ENCODE assay signal across 8 cellular contexts in genomic region chr7:24573008-24573553, GRCh38. TPM values are rescaled to one million over a fixed set of nuclear protein-coding genes. Genes with fewer than 3 reads are reported as not detected.
DNase-seq lines count a peak whose midpoint lies in the region; ATAC-seq and TF ChIP-seq lines count a peak whose summit lies in the region.

TSS of gene PALS2 (plus strand) at chr7:24573452. CDS start at chr7:24623668, 50,216 bp downstream.

- TF ChIP-seq CTCF in Caco-2 (IDR thresholded peaks at IDR 0.05; ENCODE audit: insufficient read depth in 1 of 2, low read depth in 1 of 2, low read length in 1 of 2, severe bottlenecking in 1 of 2, unreplicated experiment in 1 of 2) (no peak), GM20000 (IDR thresholded peaks at IDR 0.05; ENCODE audit: extremely low read depth, missing control alignments) (no peak), Panc1 (IDR thresholded peaks at IDR 0.05) (no peak), fibroblast of lung (conservative IDR thresholded peaks at IDR 0.05 in 1 of 2, IDR thresholded peaks at IDR 0.05 in 1 of 2; ENCODE audit: low read depth in 1 of 2, low read length in 2 of 2) (no peak)

- H2AFZ ChIP-seq in fibroblast of lung (ENCODE audit: low read length): peak within 1 kb of the TSS; percentile 79

- H3K9me3 Mint-ChIP-seq in Caco-2 (ENCODE audit: unreplicated experiment): no peaks in the 10 kb centered on the region
- no peaks in the 10 kb centered on the region for H3K9me3 Mint-ChIP-seq in activated T-helper 1 cell treated with anti-CD3 and anti-CD28 coated beads, Interleukin-12 subunit alpha, Interleukin-12 subunit beta, Interleukin-2, Interleukin-4 antibody, amounts not matched to agents 30 ng/mL and 10 ng/mL and 1 ng/mL, durations not matched to agents 14 hours and 24 hours and 36 hours
- H3K9me3 Mint-ChIP-seq in naive thymus-derived CD8-positive, alpha-beta T cell: no peaks in the 10 kb centered on the region

- no TSS peak for BruUV-seq in Caco-2 (replicated peaks; lab: Mats Ljungman, UMichigan)
- no TSS peak for BruUV-seq in Panc1 (replicated peaks; lab: Mats Ljungman, UMichigan)

- peak within 1 kb of the TSS; percentile 58 for H3K9ac ChIP-seq in fibroblast of lung (ENCODE audit: insufficient read depth, low read length)

- H3K4me3 ChIP-seq in Caco-2 (ENCODE audit: low read depth, low read length) (peak within 1 kb of the TSS; percentile 81), Panc1 (ENCODE audit: low read depth in 2 of 2, low read length in 2 of 2) (peak within 1 kb of the TSS; percentile 65 to 90), fibroblast of lung (replicated peaks in 1 of 4; ENCODE audit: control extremely low read depth in 1 of 4, insufficient read depth in 1 of 4, low read depth in 3 of 4, low read length in 4 of 4) (peak within 1 kb of the TSS; percentile 64 to 93 (median 87))

- peak within 1 kb of the TSS; percentile 98 for H3K4me3 Mint-ChIP-seq in Caco-2 (ENCODE audit: unreplicated experiment)
- peak within 1 kb of the TSS; percentile 94 for H3K4me3 Mint-ChIP-seq in activated T-helper 1 cell treated with anti-CD3 and anti-CD28 coated beads, Interleukin-12 subunit alpha, Interleukin-12 subunit beta, Interleukin-2, Interleukin-4 antibody, amounts not matched to agents 30 ng/mL and 10 ng/mL and 1 ng/mL, durations not matched to agents 14 hours and 24 hours and 36 hours
- H3K4me3 Mint-ChIP-seq in naive thymus-derived CD8-positive, alpha-beta T cell: peak within 1 kb of the TSS; percentile 88 to 98 (median 94)

- H3K27me3 ChIP-seq in Caco-2 (replicated peaks; ENCODE audit: control insufficient read depth, insufficient read depth, low read length) (no peaks in the 10 kb centered on the region), Panc1 (ENCODE audit: control insufficient read depth, insufficient read depth, low read length) (peaks cover 28% of the 10 kb centered on the region), fibroblast of lung (ENCODE audit: control insufficient read depth, insufficient read depth, low read length) (peaks cover 6% of the 10 kb centered on the region)

- peaks cover 22% of the 10 kb centered on the region for H3K79me2 ChIP-seq in fibroblast of lung (ENCODE audit: control insufficient read depth, insufficient read depth, low read length)

- in situ Hi-C loops in Panc1 (cut with HindIII; ENCODE audit: low pct_unique_long_range_greater_than_20kb, low sequenced_read_pairs): no loop called here

- H3K4me2 ChIP-seq in fibroblast of lung (ENCODE audit: extremely low read depth, insufficient read depth, low read length): peak within 1 kb of the TSS; percentile 83

- H3K9me3 ChIP-seq in Caco-2: no peaks in the 10 kb centered on the region
- no peaks in the 10 kb centered on the region for H3K9me3 ChIP-seq in Panc1 (ENCODE audit: control insufficient read depth, insufficient read depth, low read depth, low read length)
- no peaks in the 10 kb centered on the region for H3K9me3 ChIP-seq in fibroblast of lung (ENCODE audit: control insufficient read depth, insufficient read depth, low read depth, low read length)

- peak within 1 kb of the TSS; percentile 69 for H3K27ac Mint-ChIP-seq in Caco-2 (ENCODE audit: unreplicated experiment)
- peak within 1 kb of the TSS; percentile 84 for H3K27ac Mint-ChIP-seq in activated T-helper 1 cell treated with anti-CD3 and anti-CD28 coated beads, Interleukin-12 subunit alpha, Interleukin-12 subunit beta, Interleukin-2, Interleukin-4 antibody, amounts not matched to agents 30 ng/mL and 10 ng/mL and 1 ng/mL, durations not matched to agents 14 hours and 24 hours and 36 hours
- peak within 1 kb of the TSS; percentile 86 to 96 (median 94) for H3K27ac Mint-ChIP-seq in naive thymus-derived CD8-positive, alpha-beta T cell

- peaks cover 6% of the 10 kb centered on the region for H3K36me3 Mint-ChIP-seq in Caco-2 (ENCODE audit: insufficient read depth, unreplicated experiment)
- peaks cover 5% of the 10 kb centered on the region for H3K36me3 Mint-ChIP-seq in activated T-helper 1 cell treated with anti-CD3 and anti-CD28 coated beads, Interleukin-12 subunit alpha, Interleukin-12 subunit beta, Interleukin-2, Interleukin-4 antibody, amounts not matched to agents 30 ng/mL and 10 ng/mL and 1 ng/mL, durations not matched to agents 14 hours and 24 hours and 36 hours (ENCODE audit: low read depth)
- H3K36me3 Mint-ChIP-seq in naive thymus-derived CD8-positive, alpha-beta T cell: no peaks in the 10 kb centered on the region

- CTCF ChIA-PET in Caco-2 (lab: Charles Lee): interaction anchor here (0.6 kb wide), 1 partner anchor 192 kb away, joined by 3 read pairs; no protein-coding TSS in a partner anchor
- CTCF ChIA-PET in Panc1 (lab: Charles Lee): no interaction called here

- DNase-seq in Caco-2 (peak; percentile 75 to 81), GM20000 (ENCODE audit: low spot score) (peak; percentile 94), HT-29 (ENCODE audit: low spot score) (peak; percentile 60), Panc1 (ENCODE audit: low read depth, low spot score) (no peak), fibroblast of lung (ENCODE audit: low read depth in 2 of 2) (peak; percentile 67 to 75)
- DNase-seq in activated T-helper 1 cell treated with anti-CD3 and anti-CD28 coated beads, Interleukin-12 subunit alpha, Interleukin-12 subunit beta, Interleukin-2, Interleukin-4 antibody, amounts not matched to agents 30 ng/mL and 10 ng/mL and 1 ng/mL, durations not matched to agents 14 hours and 24 hours and 36 hours (ENCODE audit: low spot score): peak; percentile 77
- DNase-seq in naive thymus-derived CD8-positive, alpha-beta T cell: peak; percentile 79 to 92 (median 86)
- DNase-seq in stimulated activated naive CD4-positive, alpha-beta T cell treated with Interleukin-2 at 50 U/mL for 16 hours (lab: John Stamatoyannopoulos, UW): peak; percentile 70

- intact Hi-C loops in Caco-2 (cut with micrococcal nuclease; ENCODE audit: unreplicated experiment): loop anchor here (5.0 kb wide), 1 partner anchor 171 kb away; no protein-coding TSS in a partner anchor
- intact Hi-C loops in Panc1 (cut with micrococcal nuclease; ENCODE audit: unreplicated experiment): loop anchor here (10.0 kb wide), 1 partner anchor 168 kb away; no protein-coding TSS in a partner anchor
- intact Hi-C loops in activated T-helper 1 cell treated with anti-CD3 and anti-CD28 coated beads, Interleukin-12 subunit alpha, Interleukin-12 subunit beta, Interleukin-2, Interleukin-4 antibody, amounts not matched to agents 30 ng/mL and 10 ng/mL and 1 ng/mL, durations not matched to agents 14 hours and 24 hours and 36 hours (cut with micrococcal nuclease): loop anchor here (1.0 to 10.0 kb wide), 6 partner anchors 248 to 1218 kb away; partner anchors contain the start of genes CYCS and OSBPL3

- POLR2A ChIA-PET in Caco-2 (lab: Charles Lee): no interaction called here
- POLR2A ChIA-PET in Panc1 (lab: Charles Lee): no interaction called here
- POLR2A ChIA-PET in naive thymus-derived CD8-positive, alpha-beta T cell (lab: Charles Lee): interaction anchor here (0.6 to 1.8 kb wide), 8 partner anchors 10 to 1029 kb away, joined by 3 to 10 read pairs (median 3); partner anchors contain the start of gene CYCS

- H3K4me1 ChIP-seq in Caco-2 (peaks cover 31% of the 10 kb centered on the region), Panc1 (ENCODE audit: control insufficient read depth, insufficient read depth, low read length) (peaks cover 16% of the 10 kb centered on the region), fibroblast of lung (ENCODE audit: control insufficient read depth, extremely low read depth, insufficient read depth, low read length) (no peaks in the 10 kb centered on the region)

- ATAC-seq in Panc1: peak; percentile 82
- ATAC-seq in naive thymus-derived CD8-positive, alpha-beta T cell: peak; percentile 78

- H4K20me1 ChIP-seq in fibroblast of lung (ENCODE audit: control insufficient read depth, extremely low read depth, insufficient read depth, low read length): no peaks in the 10 kb centered on the region

- peaks cover 37% of the 10 kb centered on the region for H3K4me1 Mint-ChIP-seq in Caco-2 (ENCODE audit: low read depth, unreplicated experiment)
- H3K4me1 Mint-ChIP-seq in activated T-helper 1 cell treated with anti-CD3 and anti-CD28 coated beads, Interleukin-12 subunit alpha, Interleukin-12 subunit beta, Interleukin-2, Interleukin-4 antibody, amounts not matched to agents 30 ng/mL and 10 ng/mL and 1 ng/mL, durations not matched to agents 14 hours and 24 hours and 36 hours (ENCODE audit: low read depth): peaks cover 29% of the 10 kb centered on the region
- H3K4me1 Mint-ChIP-seq in naive thymus-derived CD8-positive, alpha-beta T cell: peaks cover 20 to 45% (median 41%) of the 10 kb centered on the region in 4 donors

- H3K27me3 Mint-ChIP-seq in Caco-2 (ENCODE audit: insufficient read depth, unreplicated experiment): peaks cover 11% of the 10 kb centered on the region
- H3K27me3 Mint-ChIP-seq in activated T-helper 1 cell treated with anti-CD3 and anti-CD28 coated beads, Interleukin-12 subunit alpha, Interleukin-12 subunit beta, Interleukin-2, Interleukin-4 antibody, amounts not matched to agents 30 ng/mL and 10 ng/mL and 1 ng/mL, durations not matched to agents 14 hours and 24 hours and 36 hours (ENCODE audit: insufficient read depth): peaks cover 41% of the 10 kb centered on the region
- H3K27me3 Mint-ChIP-seq in naive thymus-derived CD8-positive, alpha-beta T cell: peaks cover 0 to 9% (median 2%) of the 10 kb centered on the region in 5 donors

- H3K36me3 ChIP-seq in Caco-2 (ENCODE audit: control insufficient read depth, insufficient read depth, low read length) (no peaks in the 10 kb centered on the region), Panc1 (ENCODE audit: control insufficient read depth, insufficient read depth, low read length) (no peaks in the 10 kb centered on the region; the same call in 1 of the 2 replicates), fibroblast of lung (ENCODE audit: control insufficient read depth, insufficient read depth, low read length) (no peaks in the 10 kb centered on the region)

- H3K27ac ChIP-seq in Panc1 (ENCODE audit: low read length): peak within 1 kb of the TSS; percentile 83
- peak within 1 kb of the TSS; percentile 30 for H3K27ac ChIP-seq in fibroblast of lung (ENCODE audit: insufficient read depth, low read length)

RNA-seq across cellular contexts. Expression of gene PALS2, which starts in this region (rescaled TPM):
- 37.2 and 38.5 TPM in 2 replicates for total RNA-seq in Caco-2 (2022)
- total RNA-seq in HT-29 (2014; rRNA removed; shearing (Covaris generic)): 4.4 and 5.3 TPM in 2 replicates
- total RNA-seq in Panc1 (2021; ENCODE audit: unreplicated experiment): 48.2 TPM
- polyA plus RNA-seq in Panc1 (2012; ENCODE audit: insufficient read length): 14.5 TPM
- 34.9 and 42.2 TPM in 2 replicates for total RNA-seq in activated T-helper 1 cell treated with anti-CD3 and anti-CD28 coated beads, Interleukin-12 subunit alpha, Interleukin-12 subunit beta, Interleukin-2, Interleukin-4 antibody, amounts not matched to agents 30 ng/mL and 10 ng/mL and 1 ng/mL, durations not matched to agents 14 hours and 24 hours and 36 hours
- total RNA-seq in fibroblast of lung: 18.5 and 27.0 TPM in 2 replicates
- 12.0 and 13.0 TPM in 2 replicates for polyA plus RNA-seq in fibroblast of lung
- polyA plus RNA-seq in fibroblast of lung (2012): 6.6 and 11.5 TPM in 2 replicates
- 1.6 and 6.5 TPM in 2 replicates for polyA minus RNA-seq in fibroblast of lung (ENCODE audit: low replicate concordance)
- 10 to 100 TPM; 66.9 to 75.4 TPM for total RNA-seq in naive thymus-derived CD8-positive, alpha-beta T cell
- polyA plus RNA-seq in naive thymus-derived CD8-positive, alpha-beta T cell: 10 to 100 TPM; 23.4 to 29.9 (median 24.7) TPM
